Comparison of ENCODE assay signal across 22 cellular contexts in genomic region chr2:67272195-67272594, GRCh38.
"Had no signal": no experiment of that assay in that cellular context is flagged by ENCODE, and none has a peak within 500 bp of the region (broad histone marks: within the 10 kb centered on the region; RNA-seq: fewer than 3 reads in every experiment).

No MANE protein-coding gene starts in this region.

- H3K9me3 ChIP-seq: breast epithelium, heart right ventricle, psoas muscle, tibial nerve had no signal

- H3K27me3 ChIP-seq: breast epithelium, dorsolateral prefrontal cortex, heart right ventricle, tibial nerve had no signal

- H3K27ac ChIP-seq: breast epithelium, dorsolateral prefrontal cortex, heart right ventricle, psoas muscle, skin epidermis, tibial nerve had no signal

- H3K4me3 Mint-ChIP-seq: activated B cell treated with CpG ODN at 0.5 μM for 24 hours; activated CD4-positive, alpha-beta memory T cell treated with anti-CD3 and anti-CD28 coated beads, Interleukin-2, amount 10 ng/mL, durations not matched to agents 7 days and 5 days; activated CD8-positive, alpha-beta memory T cell treated with anti-CD3 and anti-CD28 coated beads, Interleukin-2, amount 10 ng/mL, durations not matched to agents 7 days and 5 days; activated T-helper 17 cell treated with anti-CD3 and anti-CD28 coated beads, Interleukin-2, amount 50 U/mL, for 72 hours; endodermal cell; memory B cell; naive B cell; neural crest cell; stimulated activated naive CD8-positive, alpha-beta T cell treated with anti-CD3 and anti-CD28 coated beads, Interleukin-15, Interleukin-2, amounts not matched to agents 100 ng/mL and 50 ng/mL, for 24 hours had no signal

- H3K4me1 Mint-ChIP-seq: activated B cell treated with CpG ODN at 0.5 μM for 24 hours; activated CD4-positive, alpha-beta memory T cell treated with anti-CD3 and anti-CD28 coated beads, Interleukin-2, amount 10 ng/mL, durations not matched to agents 7 days and 5 days; activated CD8-positive, alpha-beta memory T cell treated with anti-CD3 and anti-CD28 coated beads, Interleukin-2, amount 10 ng/mL, durations not matched to agents 7 days and 5 days; activated T-helper 17 cell treated with anti-CD3 and anti-CD28 coated beads, Interleukin-2, amount 50 U/mL, for 72 hours; memory B cell; naive B cell had no signal

- H3K4me1 ChIP-seq: breast epithelium, heart right ventricle, psoas muscle, tibial nerve had no signal

- FAIRE-seq: urothelium cell line had no signal

- DNase-seq: activated B cell treated with CpG ODN at 0.5 μM for 24 hours; activated CD4-positive, alpha-beta memory T cell treated with anti-CD3 and anti-CD28 coated beads, Interleukin-2, amount 10 ng/mL, durations not matched to agents 7 days and 5 days; activated CD4-positive, alpha-beta T cell treated with anti-CD3 and anti-CD28 coated beads for 48 hours; activated CD8-positive, alpha-beta memory T cell treated with anti-CD3 and anti-CD28 coated beads, Interleukin-2, amount 10 ng/mL, durations not matched to agents 7 days and 5 days; activated naive CD4-positive, alpha-beta T cell treated with Interleukin-2 at 50 U/mL for 16 hours; aorta; dorsolateral prefrontal cortex; endodermal cell; heart right ventricle; naive B cell; psoas muscle; right cardiac atrium; stimulated activated CD4-positive, alpha-beta T cell treated with anti-CD3 and anti-CD28 coated beads, Interleukin-2, amount 100 ng/mL, for 48 hours; T-helper 9 cell had no signal

- H3K27ac Mint-ChIP-seq: activated B cell treated with CpG ODN at 0.5 μM for 24 hours; activated CD4-positive, alpha-beta memory T cell treated with anti-CD3 and anti-CD28 coated beads, Interleukin-2, amount 10 ng/mL, durations not matched to agents 7 days and 5 days; activated CD8-positive, alpha-beta memory T cell treated with anti-CD3 and anti-CD28 coated beads, Interleukin-2, amount 10 ng/mL, durations not matched to agents 7 days and 5 days; activated T-helper 17 cell treated with anti-CD3 and anti-CD28 coated beads, Interleukin-2, amount 50 U/mL, for 72 hours; endodermal cell; memory B cell; naive B cell; stimulated activated naive CD8-positive, alpha-beta T cell treated with anti-CD3 and anti-CD28 coated beads, Interleukin-15, Interleukin-2, amounts not matched to agents 100 ng/mL and 50 ng/mL, for 24 hours had no signal

- H3K36me3 Mint-ChIP-seq: activated CD8-positive, alpha-beta memory T cell treated with anti-CD3 and anti-CD28 coated beads, Interleukin-2, amount 10 ng/mL, durations not matched to agents 7 days and 5 days; memory B cell; naive B cell had no signal

- H3K9me3 Mint-ChIP-seq: activated B cell treated with CpG ODN at 0.5 μM for 24 hours; activated CD4-positive, alpha-beta memory T cell treated with anti-CD3 and anti-CD28 coated beads, Interleukin-2, amount 10 ng/mL, durations not matched to agents 7 days and 5 days; activated T-helper 17 cell treated with anti-CD3 and anti-CD28 coated beads, Interleukin-2, amount 50 U/mL, for 72 hours; endodermal cell; memory B cell; naive B cell; neural crest cell; stimulated activated naive CD8-positive, alpha-beta T cell treated with anti-CD3 and anti-CD28 coated beads, Interleukin-15, Interleukin-2, amounts not matched to agents 100 ng/mL and 50 ng/mL, for 24 hours had no signal

- H3K4me3 ChIP-seq: breast epithelium, dorsolateral prefrontal cortex, heart right ventricle, psoas muscle, skin epidermis, tibial nerve had no signal

- H3K27me3 Mint-ChIP-seq: activated B cell treated with CpG ODN at 0.5 μM for 24 hours; activated CD4-positive, alpha-beta memory T cell treated with anti-CD3 and anti-CD28 coated beads, Interleukin-2, amount 10 ng/mL, durations not matched to agents 7 days and 5 days; activated T-helper 17 cell treated with anti-CD3 and anti-CD28 coated beads, Interleukin-2, amount 50 U/mL, for 72 hours had no signal

- H3K36me3 ChIP-seq: breast epithelium, heart right ventricle, tibial nerve had no signal
